In the genomic region with DNA sequence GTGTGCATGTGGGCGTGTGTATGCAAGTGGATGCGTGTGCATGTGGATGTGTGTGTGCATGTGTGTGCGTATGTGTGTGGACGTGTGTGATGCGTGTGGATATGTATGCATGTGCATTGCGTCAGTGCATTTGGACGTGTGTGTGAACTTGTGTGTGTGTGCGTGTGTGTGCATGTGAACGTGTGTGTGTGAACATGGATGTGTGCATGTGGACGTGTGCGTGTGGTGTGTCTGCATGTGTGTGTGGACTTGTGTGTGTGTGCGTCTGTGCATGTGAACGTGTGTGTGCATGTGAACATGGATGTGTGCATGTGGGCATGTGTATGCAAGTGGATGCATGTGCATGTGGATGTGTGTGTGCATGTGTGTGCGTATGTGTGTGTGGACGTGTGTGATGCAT, we compare ENCODE assay signal across 28 cellular contexts. TPM values are rescaled to one million over a fixed set of nuclear protein-coding genes. Genes with fewer than 3 reads are reported as not detected.
A peak's percentile ranks its signal among the peaks of the same experiment; 100 is the strongest.
DNase-seq lines count a peak whose midpoint lies in the region; ATAC-seq and TF ChIP-seq lines count a peak whose summit lies in the region.
"Had no signal": no experiment of that assay in that cellular context is flagged by ENCODE, and none has a peak within 500 bp of the region (broad histone marks: within the 10 kb centered on the region; RNA-seq: fewer than 3 reads in every experiment).

No MANE protein-coding gene starts in this region.

- CTCF ChIA-PET in WTC11 (lab: Charles Lee) = no interaction called here
- CTCF ChIA-PET in activated CD4-positive, alpha-beta memory T cell treated with anti-CD3 and anti-CD28 coated beads for 36 hours (lab: Charles Lee) = no interaction called here

- intact Hi-C loops in activated CD4-positive, alpha-beta memory T cell treated with anti-CD3 and anti-CD28 coated beads for 36 hours (cut with micrococcal nuclease) = no loop called here

- POLR2A ChIA-PET in WTC11 (lab: Charles Lee) = no interaction called here
- POLR2A ChIA-PET in activated CD4-positive, alpha-beta memory T cell treated with anti-CD3 and anti-CD28 coated beads for 36 hours (lab: Charles Lee) = no interaction called here

- no peak for TF ChIP-seq CTCF in WTC11 (IDR thresholded peaks at IDR 0.05)

- H3K4me3 Mint-ChIP-seq in stimulated activated naive CD8-positive, alpha-beta T cell treated with anti-CD3 and anti-CD28 coated beads, Interleukin-15, Interleukin-2, amounts not matched to agents 100 ng/mL and 50 ng/mL, for 24 hours = no peak overlapping the region
- no peak overlapping the region for H3K4me3 Mint-ChIP-seq in WTC11
- H3K4me3 Mint-ChIP-seq in immature natural killer cell = peak overlapping the region in 1 of 5 donors; percentile 19
- no peak overlapping the region for H3K4me3 Mint-ChIP-seq in activated CD4-positive, alpha-beta memory T cell treated with anti-CD3 and anti-CD28 coated beads for 36 hours
- H3K4me3 Mint-ChIP-seq: activated naive CD4-positive, alpha-beta T cell treated with anti-CD3 and anti-CD28 coated beads for 36 hours had no signal

- ATAC-seq in stimulated activated naive CD8-positive, alpha-beta T cell treated with anti-CD3 and anti-CD28 coated beads, Interleukin-15, Interleukin-2, amounts not matched to agents 100 U/mL and 50 U/mL, for 24 hours = no peak
- ATAC-seq in WTC11 = no peak
- ATAC-seq: left lung, Panc1, sciatic nerve had no signal

- DNase-seq in stimulated activated naive CD8-positive, alpha-beta T cell treated with anti-CD3 and anti-CD28 coated beads, Interleukin-15, Interleukin-2, amounts not matched to agents 100 U/mL and 50 U/mL, for 24 hours = no peak
- DNase-seq in WTC11 (ENCODE audit: low spot score) (no peak), immature natural killer cell (no peak), T1000 (lab: John Stamatoyannopoulos, UW) (no peak), SIG-M5 treated with dmso at 0.1 percent for 504 hours (lab: John Stamatoyannopoulos, UW; ENCODE audit: unreplicated experiment) (no peak)
- DNase-seq in activated effector memory CD4-positive, alpha-beta T cell treated with anti-CD3 and anti-CD28 coated beads, Interleukin-2, amount 50 U/mL, for 16 hours = no peak
- no peak for DNase-seq in activated CD4-positive, alpha-beta memory T cell treated with anti-CD3 and anti-CD28 coated beads for 36 hours
- DNase-seq: activated CD4-positive, alpha-beta T cell treated with anti-CD3 and anti-CD28 coated beads, Interleukin-2, amount 50 U/mL, for 4 hours; activated CD4-positive, CD25-positive, alpha-beta regulatory T cell; activated CD8-positive, alpha-beta memory T cell treated with anti-CD3 and anti-CD28 coated beads, Interleukin-2, amount 50 U/mL, for 4 hours; activated naive CD4-positive, alpha-beta T cell treated with anti-CD3 and anti-CD28 coated beads for 36 hours; amygdala; DMS153; mesenchymal stem cell; MV-4-11; NCI-H1436 treated with DMSO at 0.1 percent for 48 hours; NCI-H226; NCI-H526 treated with DMSO at 0.1 percent for 48 hours; NK-92 treated with Interleukin-12 subunit alpha and Interleukin-12 subunit beta, amount 100 ng/mL, for 24 hours; occipital lobe; SIG-M5; stimulated activated CD8-positive, alpha-beta memory T cell treated with anti-CD3 and anti-CD28 coated beads, Interleukin-4, amount 100 ng/mL, for 48 hours; SW 1271; tibial artery had no signal

- H3K27ac Mint-ChIP-seq in stimulated activated naive CD8-positive, alpha-beta T cell treated with anti-CD3 and anti-CD28 coated beads, Interleukin-15, Interleukin-2, amounts not matched to agents 100 ng/mL and 50 ng/mL, for 24 hours = peak overlapping the region; percentile 34
- no peak overlapping the region for H3K27ac Mint-ChIP-seq in WTC11
- peak overlapping the region in 4 of 6 donors; percentile 49 to 62 (median 56) for H3K27ac Mint-ChIP-seq in immature natural killer cell
- no peak overlapping the region for H3K27ac Mint-ChIP-seq in activated CD4-positive, alpha-beta memory T cell treated with anti-CD3 and anti-CD28 coated beads for 36 hours
- H3K27ac Mint-ChIP-seq: activated naive CD4-positive, alpha-beta T cell treated with anti-CD3 and anti-CD28 coated beads for 36 hours had no signal

- no peaks in the 10 kb centered on the region for H3K36me3 Mint-ChIP-seq in stimulated activated naive CD8-positive, alpha-beta T cell treated with anti-CD3 and anti-CD28 coated beads, Interleukin-15, Interleukin-2, amounts not matched to agents 100 ng/mL and 50 ng/mL, for 24 hours (ENCODE audit: low read depth)
- peaks cover 12% of the 10 kb centered on the region for H3K36me3 Mint-ChIP-seq in WTC11
- H3K36me3 Mint-ChIP-seq in immature natural killer cell = peaks cover 0 to 3% (median 0%) of the 10 kb centered on the region in 3 donors
- no peaks in the 10 kb centered on the region for H3K36me3 Mint-ChIP-seq in activated CD4-positive, alpha-beta memory T cell treated with anti-CD3 and anti-CD28 coated beads for 36 hours

- no peaks in the 10 kb centered on the region for H3K9me3 Mint-ChIP-seq in stimulated activated naive CD8-positive, alpha-beta T cell treated with anti-CD3 and anti-CD28 coated beads, Interleukin-15, Interleukin-2, amounts not matched to agents 100 ng/mL and 50 ng/mL, for 24 hours
- peaks cover 15% of the 10 kb centered on the region for H3K9me3 Mint-ChIP-seq in WTC11
- no peaks in the 10 kb centered on the region for H3K9me3 Mint-ChIP-seq in immature natural killer cell
- H3K9me3 Mint-ChIP-seq in activated CD4-positive, alpha-beta memory T cell treated with anti-CD3 and anti-CD28 coated beads for 36 hours = no peaks in the 10 kb centered on the region
- H3K9me3 Mint-ChIP-seq: activated naive CD4-positive, alpha-beta T cell treated with anti-CD3 and anti-CD28 coated beads for 36 hours had no signal

- H3K4me1 Mint-ChIP-seq in stimulated activated naive CD8-positive, alpha-beta T cell treated with anti-CD3 and anti-CD28 coated beads, Interleukin-15, Interleukin-2, amounts not matched to agents 100 ng/mL and 50 ng/mL, for 24 hours (ENCODE audit: low read depth) = peaks cover 17% of the 10 kb centered on the region
- H3K4me1 Mint-ChIP-seq in WTC11 = no peaks in the 10 kb centered on the region
- peaks cover 9 to 19% of the 10 kb centered on the region in 2 donors for H3K4me1 Mint-ChIP-seq in immature natural killer cell
- H3K4me1 Mint-ChIP-seq in activated CD4-positive, alpha-beta memory T cell treated with anti-CD3 and anti-CD28 coated beads for 36 hours (ENCODE audit: low read depth) = no peaks in the 10 kb centered on the region

- H3K27me3 Mint-ChIP-seq in stimulated activated naive CD8-positive, alpha-beta T cell treated with anti-CD3 and anti-CD28 coated beads, Interleukin-15, Interleukin-2, amounts not matched to agents 100 ng/mL and 50 ng/mL, for 24 hours = no peaks in the 10 kb centered on the region
- H3K27me3 Mint-ChIP-seq in WTC11 (ENCODE audit: low read depth) (peaks cover 62% of the 10 kb centered on the region), immature natural killer cell (ENCODE audit: low read depth in 3 of 3) (peaks cover 2 to 6% (median 4%) of the 10 kb centered on the region in 3 donors)
- no peaks in the 10 kb centered on the region for H3K27me3 Mint-ChIP-seq in activated CD4-positive, alpha-beta memory T cell treated with anti-CD3 and anti-CD28 coated beads for 36 hours

TF ChIP-seq in WTC11, 78 proteins besides CTCF, POLR2A, EP300 and RAD21:
- TF ChIP-seq NFE2L1 (CRISPR knock-in tag; IDR thresholded peaks at IDR 0.05) (peak; percentile 5; the same call in 1 of the 2 replicates), OVOL2 (CRISPR knock-in tag; IDR thresholded peaks at IDR 0.05; ENCODE audit: borderline replicate concordance) (no peak), TCF7 (CRISPR knock-in tag; IDR thresholded peaks at IDR 0.05; ENCODE audit: low read depth) (0 out of 2 replicates have a peak, but pooled peaks have one; percentile 9)
- TF ChIP-seq, protein P1, sequence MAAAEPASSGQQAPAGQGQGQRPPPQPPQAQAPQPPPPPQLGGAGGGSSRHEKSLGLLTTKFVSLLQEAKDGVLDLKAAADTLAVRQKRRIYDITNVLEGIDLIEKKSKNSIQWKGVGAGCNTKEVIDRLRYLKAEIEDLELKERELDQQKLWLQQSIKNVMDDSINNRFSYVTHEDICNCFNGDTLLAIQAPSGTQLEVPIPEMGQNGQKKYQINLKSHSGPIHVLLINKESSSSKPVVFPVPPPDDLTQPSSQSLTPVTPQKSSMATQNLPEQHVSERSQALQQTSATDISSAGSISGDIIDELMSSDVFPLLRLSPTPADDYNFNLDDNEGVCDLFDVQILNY (CRISPR knock-in tag; IDR thresholded peaks at IDR 0.05) = no peak
- TF ChIP-seq, protein P2, sequence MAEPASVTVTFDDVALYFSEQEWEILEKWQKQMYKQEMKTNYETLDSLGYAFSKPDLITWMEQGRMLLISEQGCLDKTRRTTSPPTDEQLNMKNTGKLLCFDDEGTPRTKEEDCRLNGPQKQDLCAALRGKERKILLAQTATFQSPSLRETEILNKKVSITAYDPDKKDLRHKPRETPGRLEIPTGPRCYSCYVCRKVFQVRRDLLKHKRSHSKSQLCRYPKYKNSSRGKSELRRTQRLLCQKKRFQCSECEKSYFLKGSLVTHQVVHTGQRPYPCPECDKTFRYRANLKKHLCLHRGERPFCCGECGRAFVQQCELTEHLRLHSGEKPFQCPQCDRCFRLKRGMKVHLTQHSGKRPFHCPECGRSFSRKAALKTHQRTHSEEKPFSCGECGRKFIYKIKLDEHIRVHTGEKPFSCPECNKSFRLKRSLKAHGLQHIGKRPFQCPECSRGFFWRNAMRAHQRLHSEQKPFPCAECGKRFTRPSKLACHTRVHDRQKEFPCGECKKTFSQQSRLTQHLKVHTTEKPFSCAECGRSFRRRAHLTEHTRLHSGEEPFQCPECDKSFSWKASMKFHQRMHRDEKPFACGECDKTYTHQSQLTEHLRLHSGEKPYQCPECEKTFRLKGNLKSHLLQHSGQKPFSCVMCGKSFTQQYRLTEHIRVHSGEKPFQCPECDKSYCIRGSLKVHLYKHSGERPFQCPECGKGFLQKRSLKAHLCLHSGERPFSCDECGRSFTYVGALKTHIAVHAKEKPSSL (CRISPR knock-in tag; conservative IDR thresholded peaks at IDR 0.05) = no peak

RNA-seq across cellular contexts. Expression of a gene that starts 34.4 kb away (rescaled TPM):
- total RNA-seq in WTC11 (2021) = 120 to 129 TPM (median 126 TPM) in 3 replicates
- polyA plus RNA-seq in immature natural killer cell = under 1 TPM in 2 of 3 donors, not detected in 1; 0.54 to 0.63 TPM
- total RNA-seq in activated CD4-positive, alpha-beta memory T cell treated with anti-CD3 and anti-CD28 coated beads for 36 hours = 10 to 100 TPM; 38.8 to 41.7 TPM

Comparison
In these comparisons a context has a peak if more than half of its experiments do, and no peak if none do; other contexts are left out.
1. H3K27ac Mint-ChIP-seq: peak in stimulated activated naive CD8-positive, alpha-beta T cell treated with anti-CD3 and anti-CD28 coated beads, Interleukin-15, Interleukin-2, amounts not matched to agents 100 ng/mL and 50 ng/mL, for 24 hours (single experiment) and immature natural killer cell (4 of 6); none in WTC11 (single experiment) and activated CD4-positive, alpha-beta memory T cell treated with anti-CD3 and anti-CD28 coated beads for 36 hours (single experiment).